In the genomic region with DNA sequence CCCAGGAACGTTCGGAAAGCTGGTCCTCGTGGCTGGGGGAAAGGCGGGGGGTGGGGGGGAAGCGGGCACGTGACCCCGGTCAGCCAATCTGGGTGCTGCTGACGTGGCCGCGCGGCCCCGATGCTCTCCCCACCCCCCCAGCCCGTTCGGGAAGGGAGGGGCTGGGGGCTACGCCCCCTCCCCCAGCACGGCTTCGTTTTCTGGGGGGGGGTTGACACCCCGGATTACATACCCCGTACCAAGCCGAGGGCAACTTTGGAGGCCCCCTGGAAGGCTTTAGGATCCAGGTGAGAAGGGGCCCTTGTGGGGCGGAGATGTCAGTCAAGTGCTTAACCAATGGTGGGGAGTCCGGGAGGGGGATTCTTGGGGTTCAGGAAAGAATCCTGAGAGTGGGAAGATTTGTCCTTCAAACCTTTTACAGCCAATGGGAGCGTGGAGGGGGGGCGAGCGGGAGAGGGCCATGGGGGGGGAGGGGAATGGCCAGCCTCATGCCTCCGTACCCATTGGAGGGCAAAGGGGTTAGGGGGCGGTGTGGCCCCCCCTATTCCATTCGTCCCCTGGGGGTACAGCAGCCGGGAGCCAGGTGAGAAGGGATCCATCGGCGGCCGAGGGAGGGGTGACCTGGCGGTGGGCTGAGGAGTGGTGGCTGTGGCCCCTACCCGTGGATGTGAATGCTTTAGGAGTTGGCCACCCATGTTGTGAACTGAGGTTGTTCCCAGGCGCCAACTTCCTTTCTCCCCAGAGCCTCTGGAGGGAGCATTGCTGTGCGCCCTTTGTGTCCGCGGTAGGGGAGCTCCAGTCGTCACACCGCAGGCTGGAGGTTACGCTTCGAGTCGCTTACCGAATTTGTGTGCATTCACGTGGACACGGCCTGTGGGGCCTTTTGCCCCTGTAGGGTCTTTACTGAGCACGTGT, we compare ENCODE assay signal across 1 cellular context.
A peak's percentile ranks its signal among the peaks of the same experiment; 100 is the strongest.
TF ChIP-seq lines count a peak whose summit lies in the region.

No MANE protein-coding gene starts in this region.

TF ChIP-seq in SK-N-SH treated with all-trans-retinoic acid at 6 μM for 48 hours, 23 proteins besides CTCF, POLR2A, EP300 and RAD21 (continued from another document):
- TF ChIP-seq CSRNP3 (CRISPR knock-in tag; IDR thresholded peaks at IDR 0.05) = no peak
- no peak for TF ChIP-seq BACH2 (CRISPR knock-in tag; IDR thresholded peaks at IDR 0.05; ENCODE audit: borderline replicate concordance)
- no peak for TF ChIP-seq ZNF70 (CRISPR knock-in tag; IDR thresholded peaks at IDR 0.05)
- 0 out of 2 replicates have a peak, but pooled peaks have one; percentile 52 for TF ChIP-seq CSDC2 (CRISPR knock-in tag; IDR thresholded peaks at IDR 0.05)
- TF ChIP-seq, protein P1, sequence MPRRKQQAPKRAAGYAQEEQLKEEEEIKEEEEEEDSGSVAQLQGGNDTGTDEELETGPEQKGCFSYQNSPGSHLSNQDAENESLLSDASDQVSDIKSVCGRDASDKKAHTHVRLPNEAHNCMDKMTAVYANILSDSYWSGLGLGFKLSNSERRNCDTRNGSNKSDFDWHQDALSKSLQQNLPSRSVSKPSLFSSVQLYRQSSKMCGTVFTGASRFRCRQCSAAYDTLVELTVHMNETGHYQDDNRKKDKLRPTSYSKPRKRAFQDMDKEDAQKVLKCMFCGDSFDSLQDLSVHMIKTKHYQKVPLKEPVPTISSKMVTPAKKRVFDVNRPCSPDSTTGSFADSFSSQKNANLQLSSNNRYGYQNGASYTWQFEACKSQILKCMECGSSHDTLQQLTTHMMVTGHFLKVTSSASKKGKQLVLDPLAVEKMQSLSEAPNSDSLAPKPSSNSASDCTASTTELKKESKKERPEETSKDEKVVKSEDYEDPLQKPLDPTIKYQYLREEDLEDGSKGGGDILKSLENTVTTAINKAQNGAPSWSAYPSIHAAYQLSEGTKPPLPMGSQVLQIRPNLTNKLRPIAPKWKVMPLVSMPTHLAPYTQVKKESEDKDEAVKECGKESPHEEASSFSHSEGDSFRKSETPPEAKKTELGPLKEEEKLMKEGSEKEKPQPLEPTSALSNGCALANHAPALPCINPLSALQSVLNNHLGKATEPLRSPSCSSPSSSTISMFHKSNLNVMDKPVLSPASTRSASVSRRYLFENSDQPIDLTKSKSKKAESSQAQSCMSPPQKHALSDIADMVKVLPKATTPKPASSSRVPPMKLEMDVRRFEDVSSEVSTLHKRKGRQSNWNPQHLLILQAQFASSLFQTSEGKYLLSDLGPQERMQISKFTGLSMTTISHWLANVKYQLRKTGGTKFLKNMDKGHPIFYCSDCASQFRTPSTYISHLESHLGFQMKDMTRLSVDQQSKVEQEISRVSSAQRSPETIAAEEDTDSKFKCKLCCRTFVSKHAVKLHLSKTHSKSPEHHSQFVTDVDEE (CRISPR knock-in tag; IDR thresholded peaks at IDR 0.05) = 0 out of 2 replicates have a peak, but pooled peaks have one; percentile 31
- TF ChIP-seq ZNF8 (CRISPR knock-in tag; IDR thresholded peaks at IDR 0.05) = no peak
- TF ChIP-seq, protein P2, sequence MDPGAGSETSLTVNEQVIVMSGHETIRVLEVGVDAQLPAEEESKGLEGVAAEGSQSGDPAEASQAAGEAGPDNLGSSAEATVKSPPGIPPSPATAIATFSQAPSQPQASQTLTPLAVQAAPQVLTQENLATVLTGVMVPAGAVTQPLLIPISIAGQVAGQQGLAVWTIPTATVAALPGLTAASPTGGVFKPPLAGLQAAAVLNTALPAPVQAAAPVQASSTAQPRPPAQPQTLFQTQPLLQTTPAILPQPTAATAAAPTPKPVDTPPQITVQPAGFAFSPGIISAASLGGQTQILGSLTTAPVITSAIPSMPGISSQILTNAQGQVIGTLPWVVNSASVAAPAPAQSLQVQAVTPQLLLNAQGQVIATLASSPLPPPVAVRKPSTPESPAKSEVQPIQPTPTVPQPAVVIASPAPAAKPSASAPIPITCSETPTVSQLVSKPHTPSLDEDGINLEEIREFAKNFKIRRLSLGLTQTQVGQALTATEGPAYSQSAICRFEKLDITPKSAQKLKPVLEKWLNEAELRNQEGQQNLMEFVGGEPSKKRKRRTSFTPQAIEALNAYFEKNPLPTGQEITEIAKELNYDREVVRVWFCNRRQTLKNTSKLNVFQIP (CRISPR knock-in tag; IDR thresholded peaks at IDR 0.05; ENCODE audit: borderline replicate concordance, low read depth) = no peak
- no peak for TF ChIP-seq PPARA (CRISPR knock-in tag; IDR thresholded peaks at IDR 0.05; ENCODE audit: borderline replicate concordance)
TF ChIP-seq in SK-N-SH treated with all-trans-retinoic acid at 6 μM for 48 hours: peak in this region for 4.
